Comparison of ENCODE assay signal across 8 cellular contexts in the genomic region with DNA sequence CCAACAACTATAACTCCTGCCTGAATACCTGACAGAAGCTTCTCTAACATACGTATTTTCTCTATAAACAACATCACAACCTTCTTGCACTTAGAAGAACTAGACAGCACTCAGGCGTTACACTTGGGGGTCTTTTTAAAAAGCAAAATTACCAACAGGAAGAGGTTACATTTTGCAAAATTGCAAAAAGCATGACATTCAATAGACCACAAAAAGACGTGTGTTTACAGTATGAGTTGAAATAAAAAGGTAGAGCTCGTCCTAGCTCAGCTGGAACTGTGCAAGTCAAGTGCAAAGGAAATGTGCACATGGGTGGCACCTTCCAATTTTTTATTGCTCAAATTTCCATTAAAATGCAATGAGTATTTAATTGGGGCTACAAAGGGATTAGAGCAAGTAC.
"Had no signal": no experiment of that assay in that cellular context is flagged by ENCODE, and none has a peak within 500 bp of the region (broad histone marks: within the 10 kb centered on the region; RNA-seq: fewer than 3 reads in every experiment).

No MANE protein-coding gene starts in this region.

- H3K27ac ChIP-seq: GM23248 had no signal

- H3K9me3 Mint-ChIP-seq: H9, HFFc6 had no signal

- DNase-seq: GM23248, GOT3, H7, H9, HCEC 1CT, HFFc6 had no signal

- H3K4me1 Mint-ChIP-seq: H9 had no signal

- H3K4me1 ChIP-seq: HAP-1 had no signal

- H3K4me3 ChIP-seq: GM23248, HAP-1 had no signal

- H3K36me3 ChIP-seq: HAP-1 had no signal

- H3K4me3 Mint-ChIP-seq: H9, HFFc6 had no signal

- H2AFZ ChIP-seq: GM23248 had no signal

- ATAC-seq: HCT116 had no signal

- H3K27ac Mint-ChIP-seq: H9, HFFc6 had no signal

- H3K9me3 ChIP-seq: HAP-1 had no signal
